17 cellular contexts compared by ENCODE assay signal in genomic region chr6:63543001-63543400, GRCh38. TPM values are rescaled to one million over a fixed set of nuclear protein-coding genes. Genes with fewer than 3 reads are reported as not detected.
DNase-seq lines count a peak whose midpoint lies in the region; ATAC-seq, FAIRE-seq and TF ChIP-seq lines count a peak whose summit lies in the region.
"Had no signal": no experiment of that assay in that cellular context is flagged by ENCODE, and none has a peak within 500 bp of the region (broad histone marks: within the 10 kb centered on the region; RNA-seq: fewer than 3 reads in every experiment).

No MANE protein-coding gene starts in this region.

- TF ChIP-seq POLR2A in GM12892 (IDR thresholded peaks at IDR 0.05; ENCODE audit: low read depth, low read length), result no peak

- peak; percentile 42 for FAIRE-seq in GM12892 (lab: Jason Lieb, UNC)
- FAIRE-seq: A549, D721Med, G401.6, GM12891, GM19239 had no signal

- no peak for ATAC-seq in GM21723 (IDR thresholded peaks at IDR 0.05; ENCODE audit: unreplicated experiment)
- ATAC-seq: A549; CD8-positive, alpha-beta T cell had no signal

- in situ Hi-C loops in SK-MEL-5 (cut with HindIII; ENCODE audit: low pct_unique_long_range_greater_than_20kb, low sequenced_read_pairs), result no loop called here

- DNase-seq in GM12892 (ENCODE audit: insufficient read length) (no peak), SK-MEL-5 (ENCODE audit: low read depth, low spot score) (peak; percentile 90), foreskin melanocyte (peak; percentile 14), GM19238 (ENCODE audit: insufficient read length, low spot score) (no peak)
- DNase-seq: AML-193; Caco-2; Calu3; CD4-positive, alpha-beta T cell; CD8-positive, alpha-beta T cell; DMS79 treated with DMSO at 0.1 percent for 48 hours; GF-D8 had no signal

RNA-seq across cellular contexts. Expression of gene PTP4A1, which starts 29.3 kb away (rescaled TPM):
- polyA plus RNA-seq in GM12892 (2012; ENCODE audit: missing spikeins), result 47.1 TPM
- total RNA-seq in SK-MEL-5 (2014; rRNA removed; shearing (Covaris generic)), result 274 and 284 TPM in 2 replicates
- 214 and 267 TPM in 2 replicates for polyA plus RNA-seq in SK-MEL-5 (2015; cell fraction: cytosol; rRNA removed)
- 170 and 174 TPM in 2 replicates for polyA plus RNA-seq in SK-MEL-5 (2015; cell fraction: nucleus; rRNA removed)

Comparison
In these comparisons a context has a peak if more than half of its experiments do, and no peak if none do; other contexts are left out.
1. DNase-seq: peak in SK-MEL-5 (single experiment) and foreskin melanocyte (single experiment); none in GM12892 (single experiment) and GM19238 (single experiment).